In genomic region chr19:9966024-9966423, GRCh38 we compare ENCODE assay signal across 1 cellular context.
TF ChIP-seq lines count a peak whose summit lies in the region.

No MANE protein-coding gene starts in this region.

TF ChIP-seq in H1, 55 proteins besides CTCF, POLR2A, EP300 and RAD21:
- TF ChIP-seq CBX5 (IDR thresholded peaks at IDR 0.05; ENCODE audit: low read depth, low read length): no peak
- no peak for TF ChIP-seq YY1 (IDR thresholded peaks at IDR 0.05; ENCODE audit: low read depth, low read length)
- TF ChIP-seq JUND (IDR thresholded peaks at IDR 0.05; ENCODE audit: low read length): no peak
- TF ChIP-seq SUZ12 (IDR thresholded peaks at IDR 0.05; ENCODE audit: low read length): no peak; the same call in 1 of the 2 replicates
- no peak for TF ChIP-seq KDM1A (IDR thresholded peaks at IDR 0.05; ENCODE audit: borderline replicate concordance, low read length)
- no peak for TF ChIP-seq BCL11A (IDR thresholded peaks at IDR 0.05; ENCODE audit: low read depth in 2 of 2, low read length in 2 of 2)
- TF ChIP-seq SRF (IDR thresholded peaks at IDR 0.05; ENCODE audit: low read depth, low read length): no peak
- no peak for TF ChIP-seq PHF8 (conservative IDR thresholded peaks at IDR 0.05; ENCODE audit: low read depth, low read length)
- TF ChIP-seq CBX8 (IDR thresholded peaks at IDR 0.05; ENCODE audit: borderline replicate concordance, low read depth, low read length): no peak
- TF ChIP-seq SAP30 (IDR thresholded peaks at IDR 0.05; ENCODE audit: insufficient read depth, insufficient replicate concordance, low read length): no peak
- no peak for TF ChIP-seq CHD2 (IDR thresholded peaks at IDR 0.05; ENCODE audit: low read length)
- no peak for TF ChIP-seq GABPA (IDR thresholded peaks at IDR 0.05; ENCODE audit: borderline replicate concordance, insufficient read depth, low read length)
- TF ChIP-seq GTF2F1 (IDR thresholded peaks at IDR 0.05; ENCODE audit: borderline replicate concordance, low read depth, low read length): no peak
- TF ChIP-seq SP2 (IDR thresholded peaks at IDR 0.05; ENCODE audit: low read length): no peak
TF ChIP-seq in H1: peak in this region for 0.
